ENCODE assay signal across 11 cellular contexts in genomic region chr2:196000551-196000950, GRCh38.
"Had no signal": no experiment of that assay in that cellular context is flagged by ENCODE, and none has a peak within 500 bp of the region (broad histone marks: within the 10 kb centered on the region; RNA-seq: fewer than 3 reads in every experiment).

No MANE protein-coding gene starts in this region.

- H3K9ac ChIP-seq: GM23248 had no signal

- H3K27ac ChIP-seq: GM23248 had no signal

- H3K4me3 ChIP-seq: GM23248, GM23338, HAP-1 had no signal

- H3K27ac Mint-ChIP-seq: GM23338, H9, HFFc6 had no signal

- H3K36me3 ChIP-seq: HAP-1 had no signal

- H3K4me1 ChIP-seq: HAP-1 had no signal

- H3K9me3 Mint-ChIP-seq: GM23338, H9, HFFc6 had no signal

- DNase-seq: GM23248, GOT3, H7, H9, HCEC 1CT, HFFc6 had no signal

- H3K4me2 ChIP-seq: GM23338 had no signal

- H2AFZ ChIP-seq: GM23248, GM23338 had no signal

- H3K4me3 Mint-ChIP-seq: GM23338, H9, HFFc6 had no signal

- FAIRE-seq: H1, H54 had no signal

- ATAC-seq: GM23338, HCT116 had no signal

- H3K9me3 ChIP-seq: HAP-1 had no signal
